ENCODE assay signal across 8 cellular contexts in genomic region chr20:62382306-62383198, GRCh38. TPM values are rescaled to one million over a fixed set of nuclear protein-coding genes. Genes with fewer than 3 reads are reported as not detected.
DNase-seq lines count a peak whose midpoint lies in the region; ATAC-seq and TF ChIP-seq lines count a peak whose summit lies in the region.

No MANE protein-coding gene starts in this region.

- DNase-seq in COLO668 (lab: John Stamatoyannopoulos, UW; ENCODE audit: unreplicated experiment): peak; percentile 84
- peak; percentile 91 for DNase-seq in RWPE2 (ENCODE audit: low spot score)
- peak; percentile 73 for DNase-seq in activated T-helper 1 cell treated with anti-CD3 and anti-CD28 coated beads, Interleukin-12 subunit alpha, Interleukin-12 subunit beta, Interleukin-2, Interleukin-4 antibody, amounts not matched to agents 30 ng/mL and 10 ng/mL and 1 ng/mL, durations not matched to agents 14 hours and 24 hours and 36 hours (ENCODE audit: low spot score)
- DNase-seq in fibroblast of the aortic adventitia (ENCODE audit: low read depth): peak; percentile 64
- DNase-seq in ovary: peak; percentile 58 to 78 (median 76)
- peak; percentile 87 for DNase-seq in transverse colon

- no peaks in the 10 kb centered on the region for H3K27me3 Mint-ChIP-seq in activated T-helper 1 cell treated with anti-CD3 and anti-CD28 coated beads, Interleukin-12 subunit alpha, Interleukin-12 subunit beta, Interleukin-2, Interleukin-4 antibody, amounts not matched to agents 30 ng/mL and 10 ng/mL and 1 ng/mL, durations not matched to agents 14 hours and 24 hours and 36 hours (ENCODE audit: insufficient read depth)

- no peaks in the 10 kb centered on the region for H3K36me3 ChIP-seq in Loucy (ENCODE audit: insufficient read depth, low read length)
- H3K36me3 ChIP-seq in RWPE2 (ENCODE audit: low read depth): peaks cover 19% of the 10 kb centered on the region
- no peaks in the 10 kb centered on the region for H3K36me3 ChIP-seq in ovary
- no peaks in the 10 kb centered on the region for H3K36me3 ChIP-seq in transverse colon

- H2AFZ ChIP-seq in Loucy (ENCODE audit: low read length): no peak overlapping the region

- in situ Hi-C loops in transverse colon (cut with MboI; ENCODE audit: low pct_ligation_motif_present in 1 of 4, low pct_unique_long_range_greater_than_20kb in 1 of 4, low sequenced_read_pairs in 3 of 4): loop anchor here in 2 of 4 donors (10.0 kb wide), 1 partner anchor 88 kb away; no protein-coding TSS in a partner anchor

- peak overlapping the region; percentile 4 for H3K27ac Mint-ChIP-seq in activated T-helper 1 cell treated with anti-CD3 and anti-CD28 coated beads, Interleukin-12 subunit alpha, Interleukin-12 subunit beta, Interleukin-2, Interleukin-4 antibody, amounts not matched to agents 30 ng/mL and 10 ng/mL and 1 ng/mL, durations not matched to agents 14 hours and 24 hours and 36 hours

- TF ChIP-seq CTCF in Loucy (conservative IDR thresholded peaks at IDR 0.05; ENCODE audit: low read length) (peak; percentile 83), RWPE2 (IDR thresholded peaks at IDR 0.05; ENCODE audit: poor library complexity, severe bottlenecking) (peak; percentile 100), fibroblast of the aortic adventitia (IDR thresholded peaks at IDR 0.05; ENCODE audit: insufficient read depth, low read length) (peak; percentile 98), ovary (IDR thresholded peaks at IDR 0.05) (peak; percentile 74 to 86 (median 81)), transverse colon (IDR thresholded peaks at IDR 0.05) (peak; percentile 86 to 91 (median 90))

- H3K9me3 Mint-ChIP-seq in activated T-helper 1 cell treated with anti-CD3 and anti-CD28 coated beads, Interleukin-12 subunit alpha, Interleukin-12 subunit beta, Interleukin-2, Interleukin-4 antibody, amounts not matched to agents 30 ng/mL and 10 ng/mL and 1 ng/mL, durations not matched to agents 14 hours and 24 hours and 36 hours: peaks cover 5% of the 10 kb centered on the region

- no peak overlapping the region for H3K4me3 ChIP-seq in Loucy (ENCODE audit: low read length, poor library complexity, severe bottlenecking)
- no peak overlapping the region for H3K4me3 ChIP-seq in RWPE2 (ENCODE audit: severe bottlenecking)
- H3K4me3 ChIP-seq in fibroblast of the aortic adventitia (ENCODE audit: low read depth, low read length): no peak overlapping the region
- no peak overlapping the region for H3K4me3 ChIP-seq in ovary
- no peak overlapping the region for H3K4me3 ChIP-seq in transverse colon

- H3K79me2 ChIP-seq in Loucy (ENCODE audit: insufficient read depth, low read length): peaks cover 33% of the 10 kb centered on the region

- no peaks in the 10 kb centered on the region for H3F3A ChIP-seq in Loucy (ENCODE audit: low read depth)

- 29 to 38% (median 30%) methylated on average over 18 of the region's 18 CpGs for WGBS in ovary, 3 donors
- WGBS in transverse colon (ENCODE audit: low coverage in 1 of 2), 2 donors: 48% methylated on average over 18 of the region's 18 CpGs; no CpG with 5 or more reads in 1 of the 2 donors

- H3K36me3 Mint-ChIP-seq in activated T-helper 1 cell treated with anti-CD3 and anti-CD28 coated beads, Interleukin-12 subunit alpha, Interleukin-12 subunit beta, Interleukin-2, Interleukin-4 antibody, amounts not matched to agents 30 ng/mL and 10 ng/mL and 1 ng/mL, durations not matched to agents 14 hours and 24 hours and 36 hours (ENCODE audit: low read depth): peaks cover 17% of the 10 kb centered on the region

- H3K27me3 ChIP-seq in Loucy (ENCODE audit: insufficient read depth, low read length, poor library complexity, severe bottlenecking): peaks cover 5% of the 10 kb centered on the region
- H3K27me3 ChIP-seq in RWPE2 (ENCODE audit: insufficient read depth, poor library complexity, severe bottlenecking): no peaks in the 10 kb centered on the region
- no peaks in the 10 kb centered on the region for H3K27me3 ChIP-seq in ovary
- H3K27me3 ChIP-seq in transverse colon: no peaks in the 10 kb centered on the region

- H3K4me1 ChIP-seq in Loucy (ENCODE audit: insufficient read depth, low read length, poor library complexity, severe bottlenecking) (peaks cover 12% of the 10 kb centered on the region), RWPE2 (ENCODE audit: insufficient read depth, poor library complexity, severe bottlenecking) (peaks cover 38% of the 10 kb centered on the region), ovary (ENCODE audit: insufficient read depth) (peaks cover 7% of the 10 kb centered on the region), transverse colon (peaks cover 12 to 25% (median 19%) of the 10 kb centered on the region in 4 donors)

- peak overlapping the region; percentile 84 for H3K27ac ChIP-seq in RWPE2 (ENCODE audit: poor library complexity, severe bottlenecking)
- no peak overlapping the region for H3K27ac ChIP-seq in ovary
- peak overlapping the region in 2 of 4 donors; percentile 24 to 62 for H3K27ac ChIP-seq in transverse colon

- H4K20me1 ChIP-seq in Loucy (ENCODE audit: insufficient read depth, low read length, poor library complexity, severe bottlenecking): peaks cover 13% of the 10 kb centered on the region

- H3K4me2 ChIP-seq in Loucy (ENCODE audit: low read depth, low read length, poor library complexity, severe bottlenecking): no peak overlapping the region

- TF ChIP-seq EP300 in ovary (IDR thresholded peaks at IDR 0.05) (no peak), transverse colon (IDR thresholded peaks at IDR 0.05; ENCODE audit: low read depth) (no peak)

- no peak overlapping the region for H3K9ac ChIP-seq in Loucy (ENCODE audit: low read depth, low read length, poor library complexity, severe bottlenecking)

- TF ChIP-seq POLR2A in ovary (IDR thresholded peaks at IDR 0.05) (no peak), transverse colon (IDR thresholded peaks at IDR 0.05) (no peak)

- peaks cover 19% of the 10 kb centered on the region for H3K4me1 Mint-ChIP-seq in activated T-helper 1 cell treated with anti-CD3 and anti-CD28 coated beads, Interleukin-12 subunit alpha, Interleukin-12 subunit beta, Interleukin-2, Interleukin-4 antibody, amounts not matched to agents 30 ng/mL and 10 ng/mL and 1 ng/mL, durations not matched to agents 14 hours and 24 hours and 36 hours (ENCODE audit: low read depth)

- peak overlapping the region; percentile 30 for H3K4me3 Mint-ChIP-seq in activated T-helper 1 cell treated with anti-CD3 and anti-CD28 coated beads, Interleukin-12 subunit alpha, Interleukin-12 subunit beta, Interleukin-2, Interleukin-4 antibody, amounts not matched to agents 30 ng/mL and 10 ng/mL and 1 ng/mL, durations not matched to agents 14 hours and 24 hours and 36 hours

- H3K9me2 ChIP-seq in Loucy (replicated peaks; ENCODE audit: low read depth, low read length): no peaks in the 10 kb centered on the region

- no peaks in the 10 kb centered on the region for H3K9me3 ChIP-seq in Loucy (ENCODE audit: insufficient read depth, low read depth, low read length)
- no peaks in the 10 kb centered on the region for H3K9me3 ChIP-seq in RWPE2 (ENCODE audit: severe bottlenecking)
- no peaks in the 10 kb centered on the region for H3K9me3 ChIP-seq in ovary
- H3K9me3 ChIP-seq in transverse colon: no peaks in the 10 kb centered on the region

- intact Hi-C loops in activated T-helper 1 cell treated with anti-CD3 and anti-CD28 coated beads, Interleukin-12 subunit alpha, Interleukin-12 subunit beta, Interleukin-2, Interleukin-4 antibody, amounts not matched to agents 30 ng/mL and 10 ng/mL and 1 ng/mL, durations not matched to agents 14 hours and 24 hours and 36 hours (cut with micrococcal nuclease): loop anchor here (1.0 to 10.0 kb wide), 3 partner anchors 80 to 372 kb away; partner anchors contain the start of gene ADRM1
- intact Hi-C loops in ovary (cut with DNase I) (loop anchor here in 3 of 4 donors (2.0 to 5.0 kb wide), 3 partner anchors 70 to 240 kb away; partner anchors contain the start of genes PSMA7 (in 1 of the 3) and SS18L1 (in 1 of the 3)), transverse colon (cut with DNase I; ENCODE audit: low total_unique reads) (no loop called here)

- ATAC-seq in GM21390 (IDR thresholded peaks at IDR 0.05; ENCODE audit: unreplicated experiment) (peak; percentile 50), RWPE2 (ENCODE audit: low read depth) (peak; percentile 64)

RNA-seq across cellular contexts. Expression of gene RPS21, which starts 4.4 kb away (rescaled TPM):
- 1,907 and 1,920 TPM in 2 replicates for total RNA-seq in activated T-helper 1 cell treated with anti-CD3 and anti-CD28 coated beads, Interleukin-12 subunit alpha, Interleukin-12 subunit beta, Interleukin-2, Interleukin-4 antibody, amounts not matched to agents 30 ng/mL and 10 ng/mL and 1 ng/mL, durations not matched to agents 14 hours and 24 hours and 36 hours
- total RNA-seq in fibroblast of the aortic adventitia (ENCODE audit: low replicate concordance): 754 and 1,887 TPM in 2 replicates
- 1,000 to 10,000 TPM; 2,424 to 8,739 (median 2,977) TPM for total RNA-seq in ovary
- 1,000 to 10,000 TPM; 1,038 to 9,967 TPM for polyA plus RNA-seq in ovary
- 1,000 to 10,000 TPM in 3 of 4 donors, 100 to 1,000 TPM in 1; 585 to 2,728 (median 1,375) TPM for total RNA-seq in transverse colon

RNA-seq across cellular contexts. Expression of gene LAMA5, which starts 15.4 kb away (rescaled TPM):
- 0.83 and 1.2 TPM in 2 replicates for total RNA-seq in activated T-helper 1 cell treated with anti-CD3 and anti-CD28 coated beads, Interleukin-12 subunit alpha, Interleukin-12 subunit beta, Interleukin-2, Interleukin-4 antibody, amounts not matched to agents 30 ng/mL and 10 ng/mL and 1 ng/mL, durations not matched to agents 14 hours and 24 hours and 36 hours
- total RNA-seq in fibroblast of the aortic adventitia (ENCODE audit: low replicate concordance) (5.6 and 11.1 TPM in 2 replicates), ovary (100 to 1,000 TPM in 1 of 7 donors, 10 to 100 TPM in 6; 24.7 to 115 (median 51.2) TPM), transverse colon (100 to 1,000 TPM in 2 of 4 donors, 10 to 100 TPM in 2; 33.2 to 269 (median 91.3) TPM)
- polyA plus RNA-seq in ovary: 10 to 100 TPM in 1 of 2 donors, 1 to 10 TPM in 1; 4.7 to 42.2 TPM

RNA-seq across cellular contexts. Expression of gene CABLES2, which starts 24.5 kb away (rescaled TPM):
- 12.9 and 15.7 TPM in 2 replicates for total RNA-seq in activated T-helper 1 cell treated with anti-CD3 and anti-CD28 coated beads, Interleukin-12 subunit alpha, Interleukin-12 subunit beta, Interleukin-2, Interleukin-4 antibody, amounts not matched to agents 30 ng/mL and 10 ng/mL and 1 ng/mL, durations not matched to agents 14 hours and 24 hours and 36 hours
- total RNA-seq in fibroblast of the aortic adventitia (ENCODE audit: low replicate concordance) (1.1 and 4.3 TPM in 2 replicates), ovary (1 to 10 TPM; 3.6 to 7.0 (median 4.9) TPM), transverse colon (10 to 100 TPM in 1 of 4 donors, 1 to 10 TPM in 3; 3.7 to 10.1 (median 8.5) TPM)
- 1 to 10 TPM; 2.7 to 4.1 TPM for polyA plus RNA-seq in ovary

RNA-seq across cellular contexts. Expression of gene RBBP8NL, which starts 44.8 kb away (rescaled TPM):
- not detected in 2 replicates for total RNA-seq in activated T-helper 1 cell treated with anti-CD3 and anti-CD28 coated beads, Interleukin-12 subunit alpha, Interleukin-12 subunit beta, Interleukin-2, Interleukin-4 antibody, amounts not matched to agents 30 ng/mL and 10 ng/mL and 1 ng/mL, durations not matched to agents 14 hours and 24 hours and 36 hours
- not detected in 2 replicates for total RNA-seq in fibroblast of the aortic adventitia (ENCODE audit: low replicate concordance)
- total RNA-seq in ovary: under 1 TPM in 2 of 7 donors, not detected in 5; 0.32 to 0.46 TPM
- polyA plus RNA-seq in ovary: not detected
- total RNA-seq in transverse colon: 1 to 10 TPM in 3 of 4 donors, under 1 TPM in 1; 0.75 to 9.4 (median 4.3) TPM
